In genomic region chr20:3074812-3075211, GRCh38 we compare ENCODE assay signal across 1 cellular context.
TF ChIP-seq lines count a peak whose summit lies in the region.

No MANE protein-coding gene starts in this region.

TF ChIP-seq in K562, 482 proteins besides CTCF, POLR2A, EP300 and RAD21:
- TF ChIP-seq PRPF4 (IDR thresholded peaks at IDR 0.05; ENCODE audit: insufficient read depth, low read depth, low read length, poor library complexity, severe bottlenecking) (no peak), SPI1 (IDR thresholded peaks at IDR 0.05; ENCODE audit: borderline replicate concordance, low read depth, low read length) (peak; percentile 84; the same call in 1 of the 2 replicates), NRF1 (conservative IDR thresholded peaks at IDR 0.05 in 1 of 2, IDR thresholded peaks at IDR 0.05 in 1 of 2) (0 out of 4 replicates have a peak, but pooled peaks of 1 of the 2 experiments have one; percentile 15)
